8 cellular contexts compared by ENCODE assay signal in genomic region chr10:35335133-35335532, GRCh38. TPM values are rescaled to one million over a fixed set of nuclear protein-coding genes. Genes with fewer than 3 reads are reported as not detected.
DNase-seq lines count a peak whose midpoint lies in the region; ATAC-seq and TF ChIP-seq lines count a peak whose summit lies in the region.

No MANE protein-coding gene starts in this region.

- H3K9me3 ChIP-seq in esophagus (ENCODE audit: control insufficient read depth in 2 of 2, insufficient read depth in 1 of 2, low read depth in 1 of 2, low read length in 1 of 2) (no peaks in the 10 kb centered on the region), prostate gland (no peaks in the 10 kb centered on the region)

- H3K4me1 ChIP-seq in esophagus (ENCODE audit: control insufficient read depth in 2 of 2, insufficient read depth in 2 of 2, low read length in 1 of 2) (no peaks in the 10 kb centered on the region), prostate gland (replicated peaks) (no peaks in the 10 kb centered on the region)

- H3K27ac ChIP-seq in esophagus (ENCODE audit: low read depth in 2 of 2, low read length in 1 of 2) (no peak overlapping the region), prostate gland (no peak overlapping the region)

- TF ChIP-seq CTCF in prostate gland (IDR thresholded peaks at IDR 0.05), result no peak

- intact Hi-C loops in prostate gland (cut with DNase I), result loop anchor here (10.0 kb wide), 1 partner anchor 230 kb away; no protein-coding TSS in a partner anchor

- H3K27me3 ChIP-seq in esophagus (ENCODE audit: control insufficient read depth in 1 of 2, insufficient read depth in 2 of 2, low read length in 2 of 2), result no peaks in the 10 kb centered on the region
- H3K27me3 ChIP-seq in prostate gland (replicated peaks; ENCODE audit: insufficient read depth), result no peaks in the 10 kb centered on the region

- no peaks in the 10 kb centered on the region for H3K36me3 ChIP-seq in esophagus (ENCODE audit: control insufficient read depth in 2 of 2, insufficient read depth in 2 of 2, low read length in 1 of 2)
- H3K36me3 ChIP-seq in prostate gland, result no peaks in the 10 kb centered on the region

- ATAC-seq in HG02798 (IDR thresholded peaks at IDR 0.05; ENCODE audit: poor library complexity, unreplicated experiment) (no peak), GM21390 (IDR thresholded peaks at IDR 0.05; ENCODE audit: unreplicated experiment) (no peak)

- no peak for TF ChIP-seq POLR2A in prostate gland (IDR thresholded peaks at IDR 0.05)

- H3K4me3 ChIP-seq in esophagus (ENCODE audit: low read depth in 1 of 2, low read length in 2 of 2) (peak overlapping the region; percentile 80 to 99), prostate gland (peak overlapping the region; percentile 90 to 95)

- WGBS in esophagus, 2 donors, result 35 to 49% methylated on average over 7 of the region's 7 CpGs
- WGBS in prostate gland, result 44% methylated on average over 7 of the region's 7 CpGs

- DNase-seq in ELR (ENCODE audit: low read depth) (peak; percentile 60), RKO (ENCODE audit: low spot score) (peak; percentile 71), prostate gland (ENCODE audit: low spot score) (no peak), NCI-H748 (lab: John Stamatoyannopoulos, UW; ENCODE audit: unreplicated experiment) (no peak), NCI-H1694 (lab: John Stamatoyannopoulos, UW) (no peak)

RNA-seq across cellular contexts. Expression of gene CCNY, which starts 1.2 kb away (rescaled TPM):
- 10 to 100 TPM; 15.1 TPM for polyA plus RNA-seq in esophagus
- total RNA-seq in prostate gland, result 10 to 100 TPM; 31.6 to 54.0 TPM

Comparison
In these comparisons a context has a peak if more than half of its experiments do, and no peak if none do; other contexts are left out.
1. DNase-seq: peak in ELR (single experiment) and RKO (single experiment); none in prostate gland (single experiment), NCI-H748 (single experiment) and NCI-H1694 (single experiment).